ENCODE assay signal across 20 cellular contexts in the genomic region with DNA sequence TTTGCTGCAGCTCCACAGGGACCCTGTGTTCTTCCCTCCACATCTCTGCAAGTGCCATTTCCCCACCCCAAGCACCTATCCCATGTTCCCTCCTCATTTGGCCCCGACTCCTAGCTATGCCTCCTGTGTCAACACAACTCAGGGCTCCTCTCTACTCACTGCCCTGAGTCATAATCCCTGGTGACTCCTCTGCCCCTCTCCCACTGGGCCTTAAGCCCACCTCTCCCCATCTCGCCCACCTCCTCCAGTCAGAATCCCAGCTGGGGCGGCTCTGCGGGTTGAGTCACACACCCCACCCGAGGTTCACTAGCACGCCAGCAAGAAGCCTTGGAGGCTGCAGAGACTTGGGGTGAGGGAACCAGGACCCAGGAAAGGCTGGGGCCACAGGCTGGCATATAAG.
DNase-seq lines count a peak whose midpoint lies in the region; ATAC-seq, FAIRE-seq and TF ChIP-seq lines count a peak whose summit lies in the region.
"Had no signal": no experiment of that assay in that cellular context is flagged by ENCODE, and none has a peak within 500 bp of the region (broad histone marks: within the 10 kb centered on the region; RNA-seq: fewer than 3 reads in every experiment).

No MANE protein-coding gene starts in this region.

- H2AFZ ChIP-seq in osteoblast (ENCODE audit: low read length) = no peak overlapping the region
- H2AFZ ChIP-seq: hepatocyte, PC-9 had no signal

- H3K27me3 ChIP-seq in osteoblast (ENCODE audit: insufficient read depth, low read length) (no peaks in the 10 kb centered on the region), A673 (replicated peaks; ENCODE audit: insufficient read depth, low read depth, low read length, poor library complexity) (peaks cover 10% of the 10 kb centered on the region)

- POLR2A ChIA-PET in T-cell (lab: Charles Lee) (no interaction called here), A673 (lab: Charles Lee; ENCODE audit: low non-redundant PET) (no interaction called here)

- no peak for TF ChIP-seq CTCF in epithelial cell of esophagus (IDR thresholded peaks at IDR 0.05; ENCODE audit: insufficient read depth, low read depth, low read length, missing control alignments)
- TF ChIP-seq CTCF in osteoblast (IDR thresholded peaks at IDR 0.05; ENCODE audit: extremely low read depth, low read depth, low read length) = no peak
- no peak for TF ChIP-seq CTCF in A673 (conservative IDR thresholded peaks at IDR 0.05; ENCODE audit: low read depth, low read length)

- no peaks in the 10 kb centered on the region for H3K36me3 Mint-ChIP-seq in T-cell
- H3K36me3 Mint-ChIP-seq: CD4-positive, CD25-positive, alpha-beta regulatory T cell had no signal

- no TSS peak for BruUV-seq in A673 (replicated peaks; lab: Mats Ljungman, UMichigan)

- peaks cover 20% of the 10 kb centered on the region for H3K4me1 ChIP-seq in osteoblast (ENCODE audit: insufficient read depth, low read length)
- H3K4me1 ChIP-seq in A673 (ENCODE audit: insufficient read depth, low read length, poor library complexity, severe bottlenecking) = no peaks in the 10 kb centered on the region

- H3K27ac ChIP-seq in osteoblast (ENCODE audit: low read depth, low read length) (peak overlapping the region; percentile 93), A673 (ENCODE audit: low read depth, low read length, poor library complexity, severe bottlenecking) (no peak overlapping the region)
- H3K27ac ChIP-seq: hepatocyte, PC-9 had no signal

- intact Hi-C loops in A673 (cut with micrococcal nuclease; ENCODE audit: unreplicated experiment) = no loop called here

- no peak overlapping the region for H3K4me3 Mint-ChIP-seq in T-cell
- H3K4me3 Mint-ChIP-seq: activated CD4-positive, alpha-beta T cell treated with anti-CD3 and anti-CD28 coated beads, Interleukin-2, amount 10 ng/mL, durations not matched to agents 7 days and 5 days; effector memory CD8-positive, alpha-beta T cell; T-helper 17 cell had no signal

- DNase-seq in EH (ENCODE audit: low read depth) (peak; percentile 50), RCC 7860 (ENCODE audit: low spot score) (peak; percentile 89), epithelial cell of esophagus (ENCODE audit: low read depth) (peak; percentile 62), osteoblast (ENCODE audit: insufficient read length, low spot score, missing footprints) (peak; percentile 99), T-cell (no peak), A673 (ENCODE audit: low spot score) (no peak)
- DNase-seq: activated CD4-positive, alpha-beta T cell treated with anti-CD3 and anti-CD28 coated beads, Interleukin-2, amount 10 ng/mL, durations not matched to agents 7 days and 5 days; activated T-cell treated with anti-CD3 and anti-CD28 coated beads, Interleukin-2, amount 50 U/mL, for 48 hours; CD4-positive, CD25-positive, alpha-beta regulatory T cell; effector memory CD8-positive, alpha-beta T cell; NCI-H2029 treated with DMSO at 0.1 percent for 48 hours; NCI-H526; PC-9; stimulated activated CD4-positive, alpha-beta T cell treated with anti-CD3 and anti-CD28 coated beads, Interleukin-4, amount 100 ng/mL, for 24 hours; T-helper 17 cell; trophoblast cell had no signal

- peak; percentile 94 for FAIRE-seq in RCC 7860 (lab: Jason Lieb, UNC)
- FAIRE-seq: G401.6 had no signal

- no peaks in the 10 kb centered on the region for H3K79me2 ChIP-seq in osteoblast (ENCODE audit: insufficient read depth, low read length)
- H3K79me2 ChIP-seq: hepatocyte had no signal

- peaks cover 0 to 7% (median 2%) of the 10 kb centered on the region in 3 donors for H3K9me3 Mint-ChIP-seq in T-cell
- H3K9me3 Mint-ChIP-seq: activated CD4-positive, alpha-beta T cell treated with anti-CD3 and anti-CD28 coated beads, Interleukin-2, amount 10 ng/mL, durations not matched to agents 7 days and 5 days had no signal

- H3K9me3 ChIP-seq in osteoblast (ENCODE audit: low read depth, low read length) (peaks cover 6% of the 10 kb centered on the region), A673 (ENCODE audit: low read depth, low read length, poor library complexity, severe bottlenecking) (no peaks in the 10 kb centered on the region)

- CTCF ChIA-PET in T-cell (lab: Charles Lee) (no interaction called here), A673 (lab: Charles Lee) (no interaction called here)

- H3K4me3 ChIP-seq in epithelial cell of esophagus (ENCODE audit: low read length) (no peak overlapping the region), osteoblast (ENCODE audit: insufficient read depth, low read length) (peak overlapping the region; percentile 11), A673 (ENCODE audit: low read depth, low read length, poor library complexity, severe bottlenecking) (no peak overlapping the region)
- H3K4me3 ChIP-seq: hepatocyte, PC-9 had no signal

- H4K20me1 ChIP-seq in osteoblast (ENCODE audit: insufficient read depth, low read length) = no peaks in the 10 kb centered on the region

- no peak overlapping the region for H3K27ac Mint-ChIP-seq in T-cell
- H3K27ac Mint-ChIP-seq: activated CD4-positive, alpha-beta T cell treated with anti-CD3 and anti-CD28 coated beads, Interleukin-2, amount 10 ng/mL, durations not matched to agents 7 days and 5 days; CD4-positive, CD25-positive, alpha-beta regulatory T cell; effector memory CD8-positive, alpha-beta T cell; T-helper 17 cell had no signal

- H3K27me3 Mint-ChIP-seq in T-cell = peaks cover 41 to 56% of the 10 kb centered on the region in 2 donors

- H3K4me1 Mint-ChIP-seq in T-cell = peaks cover 0 to 3% (median 0%) of the 10 kb centered on the region in 3 donors
- H3K4me1 Mint-ChIP-seq: activated CD4-positive, alpha-beta T cell treated with anti-CD3 and anti-CD28 coated beads, Interleukin-2, amount 10 ng/mL, durations not matched to agents 7 days and 5 days; CD4-positive, CD25-positive, alpha-beta regulatory T cell; T-helper 17 cell had no signal

- peak overlapping the region; percentile 50 for H3K4me2 ChIP-seq in osteoblast (ENCODE audit: insufficient read depth, low read length)
- H3K4me2 ChIP-seq: hepatocyte, PC-9 had no signal

- H3K36me3 ChIP-seq in osteoblast (ENCODE audit: insufficient read depth, low read length) (no peaks in the 10 kb centered on the region), A673 (ENCODE audit: insufficient read depth, low read length, poor library complexity, severe bottlenecking) (no peaks in the 10 kb centered on the region)

- ATAC-seq in T-cell (replicated peaks in 1 of 4) (no peak), GM21825 (IDR thresholded peaks at IDR 0.05; ENCODE audit: unreplicated experiment) (no peak), HG02642 (IDR thresholded peaks at IDR 0.05; ENCODE audit: poor library complexity, unreplicated experiment) (no peak)
- ATAC-seq: effector memory CD8-positive, alpha-beta T cell; T-helper 17 cell had no signal

Comparison
In these comparisons a context has a peak if more than half of its experiments do, and no peak if none do; other contexts are left out.
1. DNase-seq: peak in EH (single experiment), RCC 7860 (single experiment), epithelial cell of esophagus (single experiment) and osteoblast (single experiment); none in T-cell (0 of 34) and A673 (single experiment).